Comparison of ENCODE assay signal across 24 cellular contexts in the genomic region with DNA sequence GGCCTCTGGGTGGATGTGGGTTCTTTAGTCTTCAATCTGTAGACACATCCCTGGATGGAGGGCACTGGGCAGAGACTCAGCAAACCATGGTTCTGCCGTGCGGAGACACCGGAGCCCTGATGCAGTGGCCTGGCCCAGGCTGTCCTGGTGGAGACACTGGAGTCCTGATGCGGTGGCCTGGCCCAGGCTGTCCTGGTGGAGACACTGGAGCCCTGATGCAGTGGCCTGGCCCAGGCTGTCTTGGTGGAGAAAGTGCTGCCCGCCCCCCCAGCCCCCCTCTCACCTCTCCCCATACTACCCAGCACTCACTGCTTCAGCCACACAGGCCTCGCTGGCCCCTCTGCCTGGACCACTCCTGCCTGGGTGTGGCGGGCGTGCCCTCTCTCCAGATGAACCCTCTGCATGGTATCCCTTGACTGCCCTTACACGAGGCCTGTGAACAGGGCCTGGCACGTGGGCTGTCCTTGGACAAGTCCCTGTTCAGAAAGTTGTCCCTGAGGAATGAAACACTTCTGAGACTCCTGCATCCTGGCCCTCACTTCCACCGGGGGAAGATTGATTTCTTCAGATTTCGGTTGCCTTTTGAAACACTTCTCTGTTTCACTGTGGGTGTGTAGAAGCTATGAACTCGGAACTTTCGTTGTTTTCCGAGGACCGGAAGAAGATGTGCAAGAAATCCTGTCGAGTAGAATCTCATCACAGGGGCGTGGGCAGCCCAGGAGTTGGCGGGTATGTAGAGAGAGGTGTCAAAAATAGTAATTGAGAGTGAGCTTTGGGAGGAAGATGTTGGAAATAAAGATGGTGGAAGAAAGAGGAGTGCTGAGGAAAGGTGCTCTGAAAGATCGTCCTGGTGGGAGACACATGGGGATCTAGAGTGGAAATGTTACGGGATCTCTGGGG. TPM values are rescaled to one million over a fixed set of nuclear protein-coding genes. Genes with fewer than 3 reads are reported as not detected.
DNase-seq lines count a peak whose midpoint lies in the region; ATAC-seq, FAIRE-seq and TF ChIP-seq lines count a peak whose summit lies in the region.
"Had no signal": no experiment of that assay in that cellular context is flagged by ENCODE, and none has a peak within 500 bp of the region (broad histone marks: within the 10 kb centered on the region; RNA-seq: fewer than 3 reads in every experiment).

No MANE protein-coding gene starts in this region.

- SMC1A ChIA-PET in GM12878 (lab: Charles Lee; ENCODE audit: uncharacterized antibody, unreplicated experiment) = interaction anchor here (0.7 kb wide), 1 partner anchor 1692 kb away, joined by 3 read pairs; no protein-coding TSS in a partner anchor

- ATAC-seq in GM12878 (no peak), left lobe of liver (peak; percentile 27), esophagus mucosa (no peak)

- POLR2A ChIA-PET in GM12878 (lab: Charles Lee) = interaction anchor here (1.1 kb wide), 1 partner anchor 27 kb away, joined by 4 read pairs; the partner anchor contains the start of genes IGHMBP2 and MRPL21
- POLR2A ChIA-PET in CD8-positive, alpha-beta memory T cell (lab: Charles Lee) = no interaction called here

- CTCF ChIA-PET in GM12878 (lab: Yijun Ruan, JAX) = no interaction called here
- CTCF ChIA-PET in CD8-positive, alpha-beta memory T cell (lab: Charles Lee) = no interaction called here

- peaks cover 7% of the 10 kb centered on the region for H3K9me3 Mint-ChIP-seq in endothelial cell (ENCODE audit: unreplicated experiment)
- peaks cover 6 to 20% (median 15%) of the 10 kb centered on the region in 5 donors for H3K9me3 Mint-ChIP-seq in CD8-positive, alpha-beta memory T cell

- no peak for TF ChIP-seq EP300 in GM12878 (IDR thresholded peaks at IDR 0.05; ENCODE audit: borderline replicate concordance in 1 of 2, control insufficient read depth in 1 of 2, low read depth in 2 of 2, low read length in 2 of 2)

- H3K9ac ChIP-seq in GM12878 (ENCODE audit: control insufficient read depth, insufficient read depth, low read length) (no peak overlapping the region), stomach smooth muscle (ENCODE audit: low read length in 2 of 2) (no peak overlapping the region)
- H3K9ac ChIP-seq: KMS-11 had no signal

- no peak overlapping the region for H3K4me2 ChIP-seq in GM12878 (ENCODE audit: control insufficient read depth, insufficient read depth)
- H3K4me2 ChIP-seq: KMS-11 had no signal

- BruUV-seq in GM12878 (replicated peaks; lab: Mats Ljungman, UMichigan) = TSS peak; percentile 27

- no peak overlapping the region for H3K27ac Mint-ChIP-seq in endothelial cell (ENCODE audit: unreplicated experiment)
- no peak overlapping the region for H3K27ac Mint-ChIP-seq in CD8-positive, alpha-beta memory T cell

- H3K4me1 Mint-ChIP-seq in endothelial cell (ENCODE audit: unreplicated experiment) = no peaks in the 10 kb centered on the region
- H3K4me1 Mint-ChIP-seq in CD8-positive, alpha-beta memory T cell = no peaks in the 10 kb centered on the region
- H3K4me1 Mint-ChIP-seq: CD4-positive, alpha-beta memory T cell had no signal

- no peak for TF ChIP-seq POLR2A in GM12878 (IDR thresholded peaks at IDR 0.05; ENCODE audit: low read depth, low read length)

- H3K4me3 Mint-ChIP-seq in endothelial cell (ENCODE audit: unreplicated experiment) = peak overlapping the region; percentile 21
- no peak overlapping the region for H3K4me3 Mint-ChIP-seq in CD8-positive, alpha-beta memory T cell
- H3K4me3 Mint-ChIP-seq: CD4-positive, alpha-beta memory T cell had no signal

- H2AFZ ChIP-seq in GM12878 (ENCODE audit: control insufficient read depth, low read depth, low read length) = no peak overlapping the region

- in situ Hi-C loops in GM12878 (cut with MboI) = no loop called here

- H3K9me3 ChIP-seq in GM12878 (replicated peaks; ENCODE audit: control insufficient read depth, insufficient read depth, low read length) (peaks cover 10% of the 10 kb centered on the region), stomach smooth muscle (ENCODE audit: control insufficient read depth in 2 of 2, low read length in 2 of 2) (peaks cover 5 to 6% of the 10 kb centered on the region in 2 donors)
- H3K9me3 ChIP-seq in CD8-positive, alpha-beta memory T cell (ENCODE audit: low read length) = peaks cover 9% of the 10 kb centered on the region

- peaks cover 44% of the 10 kb centered on the region for H3K36me3 Mint-ChIP-seq in endothelial cell (ENCODE audit: low read depth, unreplicated experiment)
- H3K36me3 Mint-ChIP-seq in CD8-positive, alpha-beta memory T cell = peaks cover 30 to 84% (median 34%) of the 10 kb centered on the region in 3 donors

- H3K27ac ChIP-seq in GM12878 (ENCODE audit: control insufficient read depth, insufficient read depth) (no peak overlapping the region), stomach smooth muscle (ENCODE audit: low read length) (peak overlapping the region; percentile 6)
- no peak overlapping the region for H3K27ac ChIP-seq in CD8-positive, alpha-beta memory T cell (ENCODE audit: low read depth, low read length)
- H3K27ac ChIP-seq: KMS-11, SJSA1 had no signal

- RAD21 ChIA-PET in GM12878 (lab: Charles Lee; ENCODE audit: unreplicated experiment) = no interaction called here

- intact Hi-C loops in GM12878 (cut with micrococcal nuclease; ENCODE audit: unreplicated experiment) = no loop called here

- no peaks in the 10 kb centered on the region for H3K79me2 ChIP-seq in GM12878 (ENCODE audit: control insufficient read depth, insufficient read depth, low read length)

- H4K20me1 ChIP-seq in GM12878 (ENCODE audit: control insufficient read depth, insufficient read depth) = no peaks in the 10 kb centered on the region

- TF ChIP-seq CTCF in GM12878 (IDR thresholded peaks at IDR 0.05 in 2 of 3, conservative IDR thresholded peaks at IDR 0.05 in 1 of 3; ENCODE audit: control insufficient read depth in 2 of 3, extremely low read depth in 1 of 3, insufficient read depth in 1 of 3, low read depth in 3 of 3, low read length in 3 of 3) (no peak), endothelial cell (IDR thresholded peaks at IDR 0.05; ENCODE audit: unreplicated experiment) (no peak)

- no peak overlapping the region for H3K4me3 ChIP-seq in GM12878
- H3K4me3 ChIP-seq in stomach smooth muscle (ENCODE audit: low read length in 2 of 2) = no peak overlapping the region
- no peak overlapping the region for H3K4me3 ChIP-seq in CD8-positive, alpha-beta memory T cell (ENCODE audit: low read length)
- H3K4me3 ChIP-seq: Peyer's patch, SJSA1 had no signal

- DNase-seq in GM12878 (ENCODE audit: low read depth, low spot score) (no peak), endothelial cell (ENCODE audit: low spot score) (no peak), left lobe of liver (ENCODE audit: low spot score) (no peak)
- no peak for DNase-seq in stimulated activated CD4-positive, alpha-beta T cell treated with anti-CD3 and anti-CD28 coated beads, Interleukin-15, amount 100 ng/mL, for 24 hours
- no peak for DNase-seq in CD8-positive, alpha-beta memory T cell
- DNase-seq: CD4-positive, alpha-beta memory T cell; IMR-90; NCI-H1105; NCI-H2029 treated with DMSO at 0.1 percent for 48 hours; NCI-H2171; NCI-H345; NCI-H524; NCI-H774; Peyer's patch had no signal

- H3K36me3 ChIP-seq in GM12878 (ENCODE audit: control insufficient read depth in 2 of 2, insufficient read depth in 2 of 2, low read length in 1 of 2) = peaks cover 8 to 22% of the 10 kb centered on the region in 2 experiments; a peak in 3 of 4 replicates
- H3K36me3 ChIP-seq in stomach smooth muscle (ENCODE audit: control insufficient read depth in 2 of 2, insufficient read depth in 2 of 2, low read length in 2 of 2) = peaks cover 24 to 52% of the 10 kb centered on the region in 2 donors
- H3K36me3 ChIP-seq in CD8-positive, alpha-beta memory T cell (ENCODE audit: insufficient read depth, low read length) = peaks cover 45% of the 10 kb centered on the region

- no peak for TF ChIP-seq RAD21 in GM12878 (IDR thresholded peaks at IDR 0.05; ENCODE audit: insufficient read depth, low read depth, low read length)

- H3K27me3 Mint-ChIP-seq in endothelial cell (ENCODE audit: unreplicated experiment) = peaks cover 2% of the 10 kb centered on the region
- H3K27me3 Mint-ChIP-seq in CD8-positive, alpha-beta memory T cell = no peaks in the 10 kb centered on the region
- H3K27me3 Mint-ChIP-seq: CD4-positive, alpha-beta memory T cell had no signal

- H3K4me1 ChIP-seq in GM12878 (ENCODE audit: control insufficient read depth, insufficient read depth, low read length) (peaks cover 11% of the 10 kb centered on the region), stomach smooth muscle (ENCODE audit: control insufficient read depth, insufficient read depth, low read length) (peaks cover 57% of the 10 kb centered on the region)
- no peaks in the 10 kb centered on the region for H3K4me1 ChIP-seq in CD8-positive, alpha-beta memory T cell (ENCODE audit: insufficient read depth, low read length)
- H3K4me1 ChIP-seq: SJSA1 had no signal

- WGBS in GM12878 (ENCODE audit: insufficient coverage, insufficient replicate concordance, low lambda C conversion rate, missing lambda C conversion rate) = 96% methylated on average over 20 of the region's 21 CpGs

- no peaks in the 10 kb centered on the region for H3K27me3 ChIP-seq in GM12878 (replicated peaks in 1 of 2; ENCODE audit: control insufficient read depth in 2 of 2, insufficient read depth in 2 of 2, low read length in 1 of 2)
- no peaks in the 10 kb centered on the region for H3K27me3 ChIP-seq in stomach smooth muscle (ENCODE audit: control insufficient read depth in 1 of 2, insufficient read depth in 2 of 2, low read length in 2 of 2)
- H3K27me3 ChIP-seq in CD8-positive, alpha-beta memory T cell (ENCODE audit: insufficient read depth, low read length, poor library complexity, severe bottlenecking) = no peaks in the 10 kb centered on the region
- H3K27me3 ChIP-seq: Peyer's patch, SJSA1 had no signal

- no peak for FAIRE-seq in GM12878 (lab: Jason Lieb, UNC)
- FAIRE-seq: GM12892, GM18507 had no signal

RNA-seq across cellular contexts. Expression of gene IGHMBP2, which starts 26.3 kb away (rescaled TPM):
- 29.3 and 43.7 TPM in 2 replicates for total RNA-seq in GM12878 (2013; cell fraction: nucleolus; rRNA removed)
- 7.5 and 7.8 TPM in 2 replicates for total RNA-seq in GM12878 (2014; rRNA removed)
- 6.3 and 7.4 TPM in 2 replicates for total RNA-seq in GM12878 (2014; rRNA removed; fragmentation: Illumina TruSeq; extraction: Trizol)
- 17.1 and 20.1 TPM in 2 replicates for total RNA-seq in GM12878 (2021)
- 3.4 TPM for polyA plus RNA-seq in GM12878 (2011; ENCODE audit: low read depth)
- polyA plus RNA-seq in GM12878 (2011; rRNA removed) = 7.6 and 12.8 TPM in 2 replicates
- polyA plus RNA-seq in GM12878 (2011; cell fraction: cytosol; rRNA removed) = 8.4 and 10.5 TPM in 2 replicates
- polyA plus RNA-seq in GM12878 (2011; cell fraction: nucleus; rRNA removed) = 56.2 and 70.0 TPM in 2 replicates
- polyA plus RNA-seq in GM12878 (2012) = 6.9 and 7.0 TPM in 2 replicates
- polyA plus RNA-seq in GM12878 (2014; fragmentation: Illumina TruSeq; extraction: Trizol) = 5.7 and 9.8 TPM in 2 replicates
- polyA plus RNA-seq in GM12878 (2014; fragmentation: Nextera tagmentation; extraction: Ambion mirVana) = 1 to 10 TPM; 1.4 to 1.6 TPM
- polyA plus RNA-seq in GM12878 (2014; rRNA removed) = 13.4 and 13.9 TPM in 2 replicates
- polyA plus RNA-seq in GM12878 (2016; fragmentation: Nextera tagmentation; extraction: Ambion mirVana) = 10 to 100 TPM; 12.6 to 13.2 TPM
- polyA minus RNA-seq in GM12878 (2011; rRNA and poly(A)+ RNA removed) = 9.9 and 13.0 TPM in 2 replicates
- polyA minus RNA-seq in GM12878 (2011; cell fraction: cytosol; rRNA and poly(A)+ RNA removed) = 5.6 and 6.4 TPM in 2 replicates
- polyA minus RNA-seq in GM12878 (2011; cell fraction: nucleus; rRNA and poly(A)+ RNA removed) = 19.2 and 31.2 TPM in 2 replicates
- 14.1 TPM for total RNA-seq in endothelial cell (ENCODE audit: unreplicated experiment)
- total RNA-seq in left lobe of liver = 14.8 TPM
- 12.6 TPM for total RNA-seq in esophagus mucosa
- total RNA-seq in CD8-positive, alpha-beta memory T cell = 10 to 100 TPM; 25.7 to 27.8 TPM
- polyA plus RNA-seq in CD8-positive, alpha-beta memory T cell = 9.9 TPM

RNA-seq across cellular contexts. Expression of gene MRPL21, which starts 26.3 kb away (rescaled TPM):
- 18.4 and 19.7 TPM in 2 replicates for total RNA-seq in GM12878 (2013; cell fraction: nucleolus; rRNA removed)
- total RNA-seq in GM12878 (2014; rRNA removed) (113 and 127 TPM in 2 replicates), GM12878 (2014; rRNA removed; fragmentation: Illumina TruSeq; extraction: Trizol) (92.1 and 102 TPM in 2 replicates), GM12878 (2021) (96.5 and 102 TPM in 2 replicates), endothelial cell (ENCODE audit: unreplicated experiment) (54.4 TPM), left lobe of liver (23.4 TPM), esophagus mucosa (62.7 TPM)
- 31.3 TPM for polyA plus RNA-seq in GM12878 (2011; ENCODE audit: low read depth)
- polyA plus RNA-seq in GM12878 (2011; rRNA removed) (85.8 and 131 TPM in 2 replicates), GM12878 (2014; fragmentation: Illumina TruSeq; extraction: Trizol) (69.3 and 86.6 TPM in 2 replicates), GM12878 (2014; fragmentation: Nextera tagmentation; extraction: Ambion mirVana) (100 to 1,000 TPM; 194 to 283 TPM), GM12878 (2014; rRNA removed) (129 and 140 TPM in 2 replicates), GM12878 (2016; fragmentation: Nextera tagmentation; extraction: Ambion mirVana) (100 to 1,000 TPM; 247 to 256 TPM)
- polyA plus RNA-seq in GM12878 (2011; cell fraction: cytosol; rRNA removed) = 75.5 and 105 TPM in 2 replicates
- polyA plus RNA-seq in GM12878 (2011; cell fraction: nucleus; rRNA removed) = 58.2 and 61.3 TPM in 2 replicates
- 70.0 and 75.5 TPM in 2 replicates for polyA plus RNA-seq in GM12878 (2012)
- polyA minus RNA-seq in GM12878 (2011; rRNA and poly(A)+ RNA removed) = 37.8 and 45.4 TPM in 2 replicates
- 17.0 and 25.8 TPM in 2 replicates for polyA minus RNA-seq in GM12878 (2011; cell fraction: cytosol; rRNA and poly(A)+ RNA removed)
- 24.1 and 43.1 TPM in 2 replicates for polyA minus RNA-seq in GM12878 (2011; cell fraction: nucleus; rRNA and poly(A)+ RNA removed)
- 100 to 1,000 TPM; 101 to 104 TPM for total RNA-seq in CD8-positive, alpha-beta memory T cell
- 96.3 TPM for polyA plus RNA-seq in CD8-positive, alpha-beta memory T cell

RNA-seq across cellular contexts. Expression of gene MRGPRD, which starts 50.8 kb away (rescaled TPM):
- total RNA-seq in GM12878 (2013; cell fraction: nucleolus; rRNA removed) = not detected in 2 replicates
- not detected in 2 replicates for total RNA-seq in GM12878 (2014; rRNA removed)
- not detected in 2 replicates for total RNA-seq in GM12878 (2014; rRNA removed; fragmentation: Illumina TruSeq; extraction: Trizol)
- not detected in 2 replicates for total RNA-seq in GM12878 (2021)
- not detected for polyA plus RNA-seq in GM12878 (2011; ENCODE audit: low read depth)
- not detected in 2 replicates for polyA plus RNA-seq in GM12878 (2011; rRNA removed)
- polyA plus RNA-seq in GM12878 (2011; cell fraction: cytosol; rRNA removed) = not detected in 2 replicates
- polyA plus RNA-seq in GM12878 (2011; cell fraction: nucleus; rRNA removed) = not detected in 2 replicates
- not detected in 2 replicates for polyA plus RNA-seq in GM12878 (2012)
- polyA plus RNA-seq in GM12878 (2014; fragmentation: Illumina TruSeq; extraction: Trizol) = not detected in 2 replicates
- not detected for polyA plus RNA-seq in GM12878 (2014; fragmentation: Nextera tagmentation; extraction: Ambion mirVana)
- not detected in 2 replicates for polyA plus RNA-seq in GM12878 (2014; rRNA removed)
- not detected for polyA plus RNA-seq in GM12878 (2016; fragmentation: Nextera tagmentation; extraction: Ambion mirVana)
- polyA minus RNA-seq in GM12878 (2011; rRNA and poly(A)+ RNA removed) = not detected in 2 replicates
- polyA minus RNA-seq in GM12878 (2011; cell fraction: cytosol; rRNA and poly(A)+ RNA removed) = not detected in 2 replicates
- not detected in 2 replicates for polyA minus RNA-seq in GM12878 (2011; cell fraction: nucleus; rRNA and poly(A)+ RNA removed)
- not detected for total RNA-seq in endothelial cell (ENCODE audit: unreplicated experiment)
- not detected for total RNA-seq in left lobe of liver
- not detected for total RNA-seq in esophagus mucosa
- total RNA-seq in CD8-positive, alpha-beta memory T cell = not detected
- not detected for polyA plus RNA-seq in CD8-positive, alpha-beta memory T cell
- total RNA-seq: CD4-positive, alpha-beta memory T cell; G401; H4; IMR-90; OCI-LY7; Peyer's patch; SJSA1 had no signal
- polyA plus RNA-seq: BJ, IMR-90 had no signal
